Comparison of ENCODE assay signal across 22 cellular contexts in genomic region chr12:122920687-122921086, GRCh38.
"Had no signal": no experiment of that assay in that cellular context is flagged by ENCODE, and none has a peak within 500 bp of the region (broad histone marks: within the 10 kb centered on the region; RNA-seq: fewer than 3 reads in every experiment).

No MANE protein-coding gene starts in this region.

- DNase-seq: cortex of kidney; effector memory CD8-positive, alpha-beta T cell; heart left ventricle; hippocampal formation; left cardiac atrium; left lung; mesenchymal stem cell; naive thymus-derived CD8-positive, alpha-beta T cell; nephron progenitor cell; nucleus accumbens; stimulated activated CD4-positive, alpha-beta T cell treated with anti-CD3 and anti-CD28 coated beads, Interleukin-2, amount 100 ng/mL, for 24 hours; stimulated activated CD4-positive, alpha-beta T cell treated with anti-CD3 and anti-CD28 coated beads, Interleukin-4, amount 100 ng/mL, for 24 hours; stimulated activated naive CD4-positive, alpha-beta T cell treated with Interleukin-2 at 50 U/mL for 16 hours; thyroid gland had no signal

- H3K4me1 Mint-ChIP-seq: stimulated activated effector memory CD8-positive, alpha-beta T cell treated with anti-CD3 and anti-CD28 coated beads, Interleukin-12 subunit alpha, Interleukin-12 subunit beta, amount 100 ng/mL, for 72 hours had no signal

- H3K36me3 Mint-ChIP-seq: mesothelial cell of epicardium; naive thymus-derived CD8-positive, alpha-beta T cell; type B pancreatic cell had no signal

- H3K36me3 ChIP-seq: left lung, prostate gland, right atrium auricular region, stomach, thyroid gland had no signal

- H3K27me3 Mint-ChIP-seq: effector memory CD8-positive, alpha-beta T cell; naive thymus-derived CD8-positive, alpha-beta T cell; type B pancreatic cell had no signal

- H3K4me3 ChIP-seq: gastroesophageal sphincter, heart left ventricle, left lung, prostate gland, right atrium auricular region, stomach, thyroid gland had no signal

- H3K27me3 ChIP-seq: foreskin keratinocyte, gastroesophageal sphincter, heart left ventricle, left lung, right atrium auricular region, stomach, thyroid gland had no signal

- H3K4me3 Mint-ChIP-seq: effector memory CD8-positive, alpha-beta T cell; mesothelial cell of epicardium; naive thymus-derived CD8-positive, alpha-beta T cell; nephron progenitor cell; stimulated activated effector memory CD8-positive, alpha-beta T cell treated with anti-CD3 and anti-CD28 coated beads, Interleukin-12 subunit alpha, Interleukin-12 subunit beta, amount 100 ng/mL, for 72 hours; type B pancreatic cell had no signal

- H3K27ac ChIP-seq: gastroesophageal sphincter, heart left ventricle, left lung, prostate gland, right atrium auricular region, thyroid gland had no signal

- H3K27ac Mint-ChIP-seq: effector memory CD8-positive, alpha-beta T cell; mesothelial cell of epicardium; naive thymus-derived CD8-positive, alpha-beta T cell; nephron progenitor cell; stimulated activated effector memory CD8-positive, alpha-beta T cell treated with anti-CD3 and anti-CD28 coated beads, Interleukin-12 subunit alpha, Interleukin-12 subunit beta, amount 100 ng/mL, for 72 hours had no signal

- H3K9me3 Mint-ChIP-seq: effector memory CD8-positive, alpha-beta T cell; mesothelial cell of epicardium; naive thymus-derived CD8-positive, alpha-beta T cell; nephron progenitor cell; stimulated activated effector memory CD8-positive, alpha-beta T cell treated with anti-CD3 and anti-CD28 coated beads, Interleukin-12 subunit alpha, Interleukin-12 subunit beta, amount 100 ng/mL, for 72 hours; type B pancreatic cell had no signal

- H3K9me3 ChIP-seq: gastroesophageal sphincter, heart left ventricle, left lung, prostate gland, right atrium auricular region, stomach, thyroid gland had no signal
